In genomic region chr7:54796853-54797252, GRCh38 we compare ENCODE assay signal across 1 cellular context.
TF ChIP-seq lines count a peak whose summit lies in the region.

No MANE protein-coding gene starts in this region.

TF ChIP-seq in GM23338, 12 proteins besides CTCF, POLR2A, EP300 and RAD21 (continued from another document):
- TF ChIP-seq ZNF462 (CRISPR knock-in tag; IDR thresholded peaks at IDR 0.05) (no peak), CREB1 (CRISPR knock-in tag; IDR thresholded peaks at IDR 0.05; ENCODE audit: low read depth) (no peak), POLR2AphosphoS5 (IDR thresholded peaks at IDR 0.05; ENCODE audit: low read depth) (no peak), REST (IDR thresholded peaks at IDR 0.05; ENCODE audit: unreplicated experiment) (no peak), EZH2 (IDR thresholded peaks at IDR 0.05; ENCODE audit: low read depth, unreplicated experiment) (no peak), ZNF331 (CRISPR knock-in tag; IDR thresholded peaks at IDR 0.05; ENCODE audit: low read depth) (no peak), STAT1 (IDR thresholded peaks at IDR 0.05; ENCODE audit: unreplicated experiment) (no peak), NANOG (IDR thresholded peaks at IDR 0.05; ENCODE audit: borderline replicate concordance) (no peak), JUNB (IDR thresholded peaks at IDR 0.05; ENCODE audit: unreplicated experiment) (no peak), EZH2phosphoT487 (IDR thresholded peaks at IDR 0.05; ENCODE audit: unreplicated experiment) (no peak)
- TF ChIP-seq, protein P1, sequence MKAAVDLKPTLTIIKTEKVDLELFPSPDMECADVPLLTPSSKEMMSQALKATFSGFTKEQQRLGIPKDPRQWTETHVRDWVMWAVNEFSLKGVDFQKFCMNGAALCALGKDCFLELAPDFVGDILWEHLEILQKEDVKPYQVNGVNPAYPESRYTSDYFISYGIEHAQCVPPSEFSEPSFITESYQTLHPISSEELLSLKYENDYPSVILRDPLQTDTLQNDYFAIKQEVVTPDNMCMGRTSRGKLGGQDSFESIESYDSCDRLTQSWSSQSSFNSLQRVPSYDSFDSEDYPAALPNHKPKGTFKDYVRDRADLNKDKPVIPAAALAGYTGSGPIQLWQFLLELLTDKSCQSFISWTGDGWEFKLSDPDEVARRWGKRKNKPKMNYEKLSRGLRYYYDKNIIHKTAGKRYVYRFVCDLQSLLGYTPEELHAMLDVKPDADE (IDR thresholded peaks at IDR 0.05), result no peak
